19 cellular contexts compared by ENCODE assay signal in the genomic region with DNA sequence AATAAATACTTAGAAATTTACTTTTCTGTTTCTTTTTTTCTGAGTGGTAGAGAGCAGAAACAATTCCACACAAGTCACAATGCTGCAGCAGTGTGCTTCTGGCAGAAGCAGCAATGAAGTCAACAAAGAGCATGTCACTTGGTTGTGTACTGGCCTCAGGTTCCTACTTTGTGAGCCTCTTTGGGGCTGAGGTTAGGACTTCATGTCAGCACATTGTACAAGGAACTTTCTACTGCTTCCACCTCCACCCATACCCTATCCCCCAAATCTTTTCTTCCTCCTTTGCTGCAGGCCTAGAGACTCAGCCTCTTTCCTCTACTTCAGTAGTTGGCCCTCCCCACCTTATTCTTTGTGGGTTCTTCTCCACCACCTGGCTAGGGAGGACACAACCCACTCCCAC.
A peak's percentile ranks its signal among the peaks of the same experiment; 100 is the strongest.
DNase-seq lines count a peak whose midpoint lies in the region; ATAC-seq, FAIRE-seq and TF ChIP-seq lines count a peak whose summit lies in the region.
"Had no signal": no experiment of that assay in that cellular context is flagged by ENCODE, and none has a peak within 500 bp of the region (broad histone marks: within the 10 kb centered on the region; RNA-seq: fewer than 3 reads in every experiment).

No MANE protein-coding gene starts in this region.

- peaks cover 12% of the 10 kb centered on the region for H3K36me3 Mint-ChIP-seq in neural progenitor cell
- H3K36me3 Mint-ChIP-seq in activated CD8-positive, alpha-beta memory T cell treated with anti-CD3 and anti-CD28 coated beads, Interleukin-2, amount 10 ng/mL, durations not matched to agents 7 days and 5 days, result no peaks in the 10 kb centered on the region
- H3K36me3 Mint-ChIP-seq: CD8-positive, alpha-beta T cell had no signal

- H3K9ac ChIP-seq in IMR-90 (ENCODE audit: low read depth, low read length), result no peak overlapping the region
- H3K9ac ChIP-seq in keratinocyte (ENCODE audit: control insufficient read depth, extremely low read depth, insufficient read depth, low read length), result no peak overlapping the region
- no peak overlapping the region for H3K9ac ChIP-seq in neural progenitor cell
- H3K9ac ChIP-seq: BLaER1 treated with 17β-estradiol and CSF1 and Interleukin-3, amounts not matched to agents 10 nM and 100 nM had no signal

- TF ChIP-seq POLR2A in IMR-90 (IDR thresholded peaks at IDR 0.05; ENCODE audit: low read depth, low read length), result no peak

- no peak overlapping the region for H2AK9ac ChIP-seq in IMR-90 (replicated peaks; ENCODE audit: low read depth, low read length, poor library complexity)

- no peak overlapping the region for H4K5ac ChIP-seq in IMR-90 (ENCODE audit: low read depth, low read length)

- H2BK5ac ChIP-seq in IMR-90 (ENCODE audit: low read depth, low read length, poor library complexity, severe bottlenecking), result no peak overlapping the region

- H3K14ac ChIP-seq in IMR-90 (replicated peaks; ENCODE audit: low read depth, low read length), result peak overlapping the region; percentile 76

- H3K56ac ChIP-seq in IMR-90 (ENCODE audit: extremely low read depth, insufficient read depth, low read length), result no peak overlapping the region

- no peaks in the 10 kb centered on the region for H3K9me2 ChIP-seq in PC-9 (ENCODE audit: insufficient read depth)

- intact Hi-C loops in IMR-90 (cut with micrococcal nuclease) (no loop called here), PC-9 (cut with micrococcal nuclease; ENCODE audit: unreplicated experiment) (no loop called here)

- H2BK120ac ChIP-seq in IMR-90 (ENCODE audit: low read depth, low read length), result no peak overlapping the region

- H3K27ac ChIP-seq in IMR-90 (ENCODE audit: insufficient read depth, low read length) (no peak overlapping the region), PC-9 (no peak overlapping the region), keratinocyte (ENCODE audit: control insufficient read depth, insufficient read depth, low read length) (peak overlapping the region; percentile 78), neural progenitor cell (no peak overlapping the region)
- H3K27ac ChIP-seq: BLaER1 treated with 17β-estradiol and CSF1 and Interleukin-3, amounts not matched to agents 10 nM and 100 nM; SJSA1 had no signal

- peaks cover 3 to 4% of the 10 kb centered on the region in 2 experiments; a peak in 2 of 4 replicates for H3K79me1 ChIP-seq in IMR-90 (ENCODE audit: low read depth in 1 of 2, low read length in 2 of 2)

- H3K9me3 ChIP-seq in IMR-90 (ENCODE audit: control insufficient read depth, insufficient read depth, low read length) (no peaks in the 10 kb centered on the region), PC-9 (ENCODE audit: insufficient read depth, low read depth) (no peaks in the 10 kb centered on the region), keratinocyte (ENCODE audit: control insufficient read depth, low read depth, low read length) (no peaks in the 10 kb centered on the region), neural progenitor cell (ENCODE audit: low read depth) (no peaks in the 10 kb centered on the region)
- H3K9me3 ChIP-seq: SJSA1 had no signal

- H4K91ac ChIP-seq in IMR-90 (ENCODE audit: insufficient read depth, low read depth, low read length), result no peak overlapping the region

- ATAC-seq in IMR-90 (ENCODE audit: low read depth), result no peak
- no peak for ATAC-seq in activated CD8-positive, alpha-beta memory T cell treated with anti-CD3 and anti-CD28 coated beads, Interleukin-2, amount 10 ng/mL, durations not matched to agents 7 days and 5 days
- no peak for ATAC-seq in stimulated activated naive CD8-positive, alpha-beta T cell treated with anti-CD3 and anti-CD28 coated beads, Interleukin-15, amount 100 ng/mL, for 72 hours
- ATAC-seq: CD8-positive, alpha-beta T cell had no signal

- H3K9me1 ChIP-seq in IMR-90 (ENCODE audit: insufficient read depth, low read length) (peaks cover 5% of the 10 kb centered on the region; the same call in 1 of the 2 replicates), keratinocyte (ENCODE audit: control insufficient read depth, extremely low read depth, insufficient read depth, low read length) (no peaks in the 10 kb centered on the region)

- no peak overlapping the region for H4K8ac ChIP-seq in IMR-90 (ENCODE audit: low read depth in 2 of 2, low read length in 2 of 2)

- CTCF ChIA-PET in IMR-90 (lab: Yijun Ruan, JAX), result no interaction called here
- CTCF ChIA-PET in PC-9 (lab: Charles Lee), result no interaction called here
- CTCF ChIA-PET in activated CD8-positive, alpha-beta memory T cell treated with anti-CD3 and anti-CD28 coated beads, Interleukin-2, amount 10 ng/mL, durations not matched to agents 7 days and 5 days (lab: Charles Lee), result no interaction called here

- POLR2A ChIA-PET in IMR-90 (lab: Charles Lee; ENCODE audit: unreplicated experiment), result no interaction called here
- POLR2A ChIA-PET in PC-9 (lab: Charles Lee; ENCODE audit: unreplicated experiment), result no interaction called here

- no peak for DNase-seq in IMR-90
- DNase-seq in PC-9, result no peak
- no peak for DNase-seq in keratinocyte (ENCODE audit: low read depth, low spot score)
- DNase-seq in neural progenitor cell (ENCODE audit: low spot score), result no peak
- no peak for DNase-seq in activated CD8-positive, alpha-beta memory T cell treated with anti-CD3 and anti-CD28 coated beads, Interleukin-2, amount 10 ng/mL, durations not matched to agents 7 days and 5 days
- DNase-seq in NCI-H2081 treated with DMSO at 0.1 percent for 48 hours (lab: John Stamatoyannopoulos, UW), result no peak
- DNase-seq in stimulated activated naive CD8-positive, alpha-beta T cell treated with anti-CD3 and anti-CD28 coated beads, Interleukin-15, amount 100 ng/mL, for 72 hours, result no peak
- DNase-seq in activated CD8-positive, alpha-beta memory T cell treated with anti-CD3 and anti-CD28 coated beads, Interleukin-2, amount 50 U/mL, for 48 hours, result no peak
- DNase-seq: CD8-positive, alpha-beta T cell; DMS79; H9; NCI-H1417 treated with DMSO at 0.1 percent for 48 hours; NCI-H187 treated with DMSO at 0.1 percent for 48 hours; NCI-H226; NCI-H524 treated with DMSO at 0.1 percent for 48 hours; PC-3 had no signal

- H2AK5ac ChIP-seq in IMR-90 (ENCODE audit: low read depth, low read length), result no peak overlapping the region

- no peak overlapping the region for H3K18ac ChIP-seq in IMR-90 (ENCODE audit: low read depth, low read length)

- no peak overlapping the region for H3K4ac ChIP-seq in IMR-90 (ENCODE audit: low read depth, low read length)

- H3K36me3 ChIP-seq in IMR-90 (ENCODE audit: control insufficient read depth, insufficient read depth, low read length) (no peaks in the 10 kb centered on the region), PC-9 (ENCODE audit: low read depth) (no peaks in the 10 kb centered on the region), keratinocyte (ENCODE audit: control insufficient read depth in 2 of 2, extremely low read depth in 1 of 2, insufficient read depth in 2 of 2, low read length in 2 of 2) (no peaks in the 10 kb centered on the region), neural progenitor cell (no peaks in the 10 kb centered on the region)
- H3K36me3 ChIP-seq: BLaER1 treated with 17β-estradiol and CSF1 and Interleukin-3, amounts not matched to agents 10 nM and 100 nM; SJSA1 had no signal

- H3K27me3 ChIP-seq in IMR-90 (ENCODE audit: control insufficient read depth, insufficient read depth, low read length) (no peaks in the 10 kb centered on the region), PC-9 (ENCODE audit: insufficient read depth, low read depth) (no peaks in the 10 kb centered on the region), keratinocyte (ENCODE audit: control insufficient read depth, extremely low read depth, insufficient read depth, low read length) (no peaks in the 10 kb centered on the region), neural progenitor cell (no peaks in the 10 kb centered on the region)
- H3K27me3 ChIP-seq: BLaER1 treated with 17β-estradiol and CSF1 and Interleukin-3, amounts not matched to agents 10 nM and 100 nM; SJSA1 had no signal

- H3K4me2 ChIP-seq in IMR-90 (ENCODE audit: low read depth, low read length) (no peak overlapping the region), PC-9 (0 out of 2 replicates have a peak overlapping the region, but pooled peaks have one; percentile 24), keratinocyte (ENCODE audit: control insufficient read depth, extremely low read depth, insufficient read depth, low read depth, low read length) (no peak overlapping the region), neural progenitor cell (no peak overlapping the region)
- H3K4me2 ChIP-seq: BLaER1 treated with 17β-estradiol and CSF1 and Interleukin-3, amounts not matched to agents 10 nM and 100 nM had no signal

- in situ Hi-C loops in IMR-90 (cut with MboI; ENCODE audit: low sequenced_read_pairs), result no loop called here

- H3K4me1 Mint-ChIP-seq in neural progenitor cell, result peaks cover 26% of the 10 kb centered on the region
- H3K4me1 Mint-ChIP-seq in activated CD8-positive, alpha-beta memory T cell treated with anti-CD3 and anti-CD28 coated beads, Interleukin-2, amount 10 ng/mL, durations not matched to agents 7 days and 5 days, result no peaks in the 10 kb centered on the region
- H3K4me1 Mint-ChIP-seq in stimulated activated naive CD8-positive, alpha-beta T cell treated with anti-CD3 and anti-CD28 coated beads, Interleukin-15, amount 100 ng/mL, for 72 hours, result no peaks in the 10 kb centered on the region

- dilution Hi-C loops in IMR-90 (cut with HindIII; ENCODE audit: low sequenced_read_pairs, unreplicated experiment), result no loop called here
- dilution Hi-C loops in keratinocyte (cut with MboI; ENCODE audit: extremely low pct_ligation_motif_present, low sequenced_read_pairs), result no loop called here

- no peak overlapping the region for H2BK15ac ChIP-seq in IMR-90 (ENCODE audit: low read depth, low read length)

- H3K4me3 ChIP-seq in IMR-90 (ENCODE audit: insufficient read depth, low read depth, low read length) (no peak overlapping the region), PC-9 (no peak overlapping the region), keratinocyte (ENCODE audit: control insufficient read depth in 2 of 3, extremely low read depth in 1 of 3, insufficient read depth in 2 of 3, low read depth in 1 of 3, low read length in 3 of 3) (no peak overlapping the region), neural progenitor cell (no peak overlapping the region)
- H3K4me3 ChIP-seq: BLaER1 treated with 17β-estradiol and CSF1 and Interleukin-3, amounts not matched to agents 10 nM and 100 nM; SJSA1 had no signal

- no peaks in the 10 kb centered on the region for H3K27me3 Mint-ChIP-seq in neural progenitor cell (ENCODE audit: insufficient read depth, low read depth)
- H3K27me3 Mint-ChIP-seq in activated CD8-positive, alpha-beta memory T cell treated with anti-CD3 and anti-CD28 coated beads, Interleukin-2, amount 10 ng/mL, durations not matched to agents 7 days and 5 days, result peaks cover 12% of the 10 kb centered on the region
- no peaks in the 10 kb centered on the region for H3K27me3 Mint-ChIP-seq in stimulated activated naive CD8-positive, alpha-beta T cell treated with anti-CD3 and anti-CD28 coated beads, Interleukin-15, amount 100 ng/mL, for 72 hours

- H3K4me1 ChIP-seq in IMR-90 (ENCODE audit: control insufficient read depth, insufficient read depth, low read length) (no peaks in the 10 kb centered on the region), PC-9 (replicated peaks; ENCODE audit: insufficient read depth) (peaks cover 9% of the 10 kb centered on the region; the same call in 1 of the 2 replicates), keratinocyte (ENCODE audit: control insufficient read depth, extremely low read depth, insufficient read depth, low read length) (peaks cover 31% of the 10 kb centered on the region), neural progenitor cell (peaks cover 16% of the 10 kb centered on the region)
- H3K4me1 ChIP-seq: BLaER1 treated with 17β-estradiol and CSF1 and Interleukin-3, amounts not matched to agents 10 nM and 100 nM; SJSA1 had no signal

- H3K23ac ChIP-seq in IMR-90 (ENCODE audit: low read depth, low read length), result no peak overlapping the region

- H4K20me1 ChIP-seq in IMR-90 (ENCODE audit: insufficient read depth, low read length), result no peaks in the 10 kb centered on the region; the same call in 1 of the 2 replicates
- H4K20me1 ChIP-seq in PC-9 (ENCODE audit: insufficient read depth), result no peaks in the 10 kb centered on the region
- no peaks in the 10 kb centered on the region for H4K20me1 ChIP-seq in keratinocyte (ENCODE audit: control insufficient read depth, extremely low read depth, insufficient read depth, low read length)
- H4K20me1 ChIP-seq in neural progenitor cell (ENCODE audit: low read depth), result no peaks in the 10 kb centered on the region
- H4K20me1 ChIP-seq: BLaER1 treated with 17β-estradiol and CSF1 and Interleukin-3, amounts not matched to agents 10 nM and 100 nM had no signal

- no peak overlapping the region for H2BK20ac ChIP-seq in IMR-90 (ENCODE audit: low read depth, low read length)

- TF ChIP-seq CTCF in IMR-90 (conservative IDR thresholded peaks at IDR 0.05; ENCODE audit: low read depth, low read length) (no peak), PC-9 (conservative IDR thresholded peaks at IDR 0.05) (no peak), keratinocyte (optimal IDR thresholded peaks at IDR 0.05 in 1 of 3, IDR thresholded peaks at IDR 0.05 in 1 of 3, conservative IDR thresholded peaks at IDR 0.05 in 1 of 3; ENCODE audit: extremely low read depth in 1 of 3, insufficient read depth in 2 of 3, low read length in 3 of 3) (no peak), neural progenitor cell (IDR thresholded peaks at IDR 0.05) (no peak)

- no peak overlapping the region for H3K4me3 Mint-ChIP-seq in neural progenitor cell
- no peak overlapping the region for H3K4me3 Mint-ChIP-seq in activated CD8-positive, alpha-beta memory T cell treated with anti-CD3 and anti-CD28 coated beads, Interleukin-2, amount 10 ng/mL, durations not matched to agents 7 days and 5 days
- H3K4me3 Mint-ChIP-seq in stimulated activated naive CD8-positive, alpha-beta T cell treated with anti-CD3 and anti-CD28 coated beads, Interleukin-15, amount 100 ng/mL, for 72 hours, result no peak overlapping the region
- H3K4me3 Mint-ChIP-seq: CD8-positive, alpha-beta T cell; H9 had no signal

- H2AFZ ChIP-seq in IMR-90 (replicated peaks; ENCODE audit: low read length, poor library complexity), result no peak overlapping the region
- no peak overlapping the region for H2AFZ ChIP-seq in PC-9
- no peak overlapping the region for H2AFZ ChIP-seq in keratinocyte (ENCODE audit: control insufficient read depth, low read length)
- H2AFZ ChIP-seq in neural progenitor cell (replicated peaks), result no peak overlapping the region

- H3F3A ChIP-seq in PC-9 (ENCODE audit: insufficient read depth, low read depth) (no peaks in the 10 kb centered on the region; the same call in 1 of the 2 replicates), neural progenitor cell (ENCODE audit: low read depth) (no peaks in the 10 kb centered on the region)

- peak overlapping the region; percentile 90 for H3K27ac Mint-ChIP-seq in neural progenitor cell
- no peak overlapping the region for H3K27ac Mint-ChIP-seq in activated CD8-positive, alpha-beta memory T cell treated with anti-CD3 and anti-CD28 coated beads, Interleukin-2, amount 10 ng/mL, durations not matched to agents 7 days and 5 days
- H3K27ac Mint-ChIP-seq in stimulated activated naive CD8-positive, alpha-beta T cell treated with anti-CD3 and anti-CD28 coated beads, Interleukin-15, amount 100 ng/mL, for 72 hours, result no peak overlapping the region
- H3K27ac Mint-ChIP-seq: CD8-positive, alpha-beta T cell had no signal

- H3K79me2 ChIP-seq in PC-9 (ENCODE audit: low read depth), result no peaks in the 10 kb centered on the region
- H3K79me2 ChIP-seq in keratinocyte (ENCODE audit: control insufficient read depth, insufficient read depth, low read length), result no peaks in the 10 kb centered on the region
- no peaks in the 10 kb centered on the region for H3K79me2 ChIP-seq in neural progenitor cell (ENCODE audit: low read depth)

- FAIRE-seq in keratinocyte (lab: Jason Lieb, UNC), result no peak
- FAIRE-seq: D721Med had no signal

- BruUV-seq in IMR-90 (replicated peaks; lab: Mats Ljungman, UMichigan), result no TSS peak
- BruUV-seq in PC-9 (replicated peaks; lab: Mats Ljungman, UMichigan), result no TSS peak

- H3K9me3 Mint-ChIP-seq in neural progenitor cell, result peaks cover 27% of the 10 kb centered on the region
- no peaks in the 10 kb centered on the region for H3K9me3 Mint-ChIP-seq in activated CD8-positive, alpha-beta memory T cell treated with anti-CD3 and anti-CD28 coated beads, Interleukin-2, amount 10 ng/mL, durations not matched to agents 7 days and 5 days (ENCODE audit: low read depth)
- H3K9me3 Mint-ChIP-seq in stimulated activated naive CD8-positive, alpha-beta T cell treated with anti-CD3 and anti-CD28 coated beads, Interleukin-15, amount 100 ng/mL, for 72 hours, result peaks cover 2 to 4% of the 10 kb centered on the region in 2 donors
- H3K9me3 Mint-ChIP-seq: CD8-positive, alpha-beta T cell had no signal

- TF ChIP-seq RAD21 in IMR-90 (IDR thresholded peaks at IDR 0.05; ENCODE audit: low read length), result no peak
